In genomic region chr13:43879323-43880181, GRCh38 we compare ENCODE assay signal across 8 cellular contexts. TPM values are rescaled to one million over a fixed set of nuclear protein-coding genes. Genes with fewer than 3 reads are reported as not detected.
DNase-seq lines count a peak whose midpoint lies in the region; ATAC-seq, FAIRE-seq and TF ChIP-seq lines count a peak whose summit lies in the region.

Gene CCDC122, minus strand, starts transcription at chr13:43879740. Its CDS starts 10,364 bp downstream, at chr13:43869376.
Gene LACC1, plus strand, starts transcription at chr13:43879904. Its CDS starts 1,082 bp downstream, at chr13:43880986.

- H3K36me3 ChIP-seq in adipocyte (ENCODE audit: control insufficient read depth, insufficient read depth, low read length, severe bottlenecking) (peaks cover 11% of the 10 kb centered on the region), heart left ventricle (peaks cover 0 to 4% (median 0%) of the 10 kb centered on the region in 9 donors), upper lobe of left lung (no peaks in the 10 kb centered on the region)

- intact Hi-C loops in heart left ventricle (cut with DNase I), result loop anchor here in 6 of 10 donors (10.0 kb wide), 4 partner anchors 575 to 1285 kb away; no protein-coding TSS in a partner anchor
- intact Hi-C loops in posterior vena cava (cut with DNase I), result loop anchor here in 1 of 2 donors (10.0 kb wide), 1 partner anchor 795 kb away; no protein-coding TSS in a partner anchor

- 1 to 3% (median 1%) methylated on average over 22 to 96 of the region's 96 CpGs for WGBS in heart left ventricle, 4 donors
- WGBS in upper lobe of left lung, 2 donors, result 0% methylated on average over 21 to 80 of the region's 96 CpGs

- peak; percentile 31 for DNase-seq in DMS53 treated with DMSO at 0.1 percent for 48 hours (lab: John Stamatoyannopoulos, UW; ENCODE audit: unreplicated experiment)
- DNase-seq in GM20000 (ENCODE audit: low spot score), result peak; percentile 91
- DNase-seq in HTR-8/SVneo (ENCODE audit: insufficient read length, low spot score), result peak; percentile 25
- DNase-seq in SW480 (ENCODE audit: low spot score), result peak; percentile 76
- DNase-seq in adipocyte (ENCODE audit: low read depth), result peak; percentile 91
- peak; percentile 80 to 94 (median 90) for DNase-seq in heart left ventricle
- DNase-seq in posterior vena cava (ENCODE audit: low spot score), result peak; percentile 96
- DNase-seq in upper lobe of left lung, result peak; percentile 92 to 96

- TF ChIP-seq CTCF in GM20000 (IDR thresholded peaks at IDR 0.05; ENCODE audit: extremely low read depth, missing control alignments) (no peak), heart left ventricle (IDR thresholded peaks at IDR 0.05) (peak in 1 of 12 donors; percentile 6), upper lobe of left lung (IDR thresholded peaks at IDR 0.05) (peak in 1 of 6 experiments; percentile 21)

- H3K9ac ChIP-seq in adipocyte (ENCODE audit: low read length), result peak within 1 kb of the TSS; percentile 94

- peak within 1 kb of the TSS; percentile 85 for H3K4me3 ChIP-seq in adipocyte (ENCODE audit: low read length)
- peak within 1 kb of the TSS; percentile 67 to 97 (median 79) for H3K4me3 ChIP-seq in heart left ventricle
- peak within 1 kb of the TSS; percentile 67 to 79 (median 73) for H3K4me3 ChIP-seq in upper lobe of left lung

- ATAC-seq in heart left ventricle (peak; percentile 67 to 92 (median 88)), upper lobe of left lung (ENCODE audit: low FRiP score in 2 of 2) (peak; percentile 94 to 97)

- TF ChIP-seq POLR2A in heart left ventricle (IDR thresholded peaks at IDR 0.05) (no peak), upper lobe of left lung (IDR thresholded peaks at IDR 0.05) (peak in 3 of 4 donors; percentile 58 to 96 (median 85))

- no peak for FAIRE-seq in HTR-8/SVneo (lab: Jason Lieb, UNC)

- no peaks in the 10 kb centered on the region for H3K27me3 ChIP-seq in adipocyte (replicated peaks; ENCODE audit: control insufficient read depth, insufficient read depth, low read length)
- H3K27me3 ChIP-seq in heart left ventricle, result no peaks in the 10 kb centered on the region
- no peaks in the 10 kb centered on the region for H3K27me3 ChIP-seq in upper lobe of left lung

- H3K4me1 ChIP-seq in adipocyte (ENCODE audit: control insufficient read depth, insufficient read depth, low read length) (peaks cover 43% of the 10 kb centered on the region), heart left ventricle (peaks cover 0 to 49% (median 11%) of the 10 kb centered on the region in 12 donors), upper lobe of left lung (peaks cover 12 to 20% (median 13%) of the 10 kb centered on the region in 4 donors)

- H3K27ac ChIP-seq in heart left ventricle (peak within 1 kb of the TSS; percentile 85 to 99 (median 94)), upper lobe of left lung (peak within 1 kb of the TSS; percentile 97 to 99 (median 98))

- peak in 2 of 4 donors; percentile 13 to 28 for TF ChIP-seq EP300 in upper lobe of left lung (IDR thresholded peaks at IDR 0.05)

- H3K9me3 ChIP-seq in adipocyte (ENCODE audit: control insufficient read depth, low read length) (no peaks in the 10 kb centered on the region), heart left ventricle (no peaks in the 10 kb centered on the region), upper lobe of left lung (no peaks in the 10 kb centered on the region)

RNA-seq across cellular contexts. Expression of gene CCDC122, which starts in this region (rescaled TPM):
- total RNA-seq in heart left ventricle, result 1 to 10 TPM; 2.3 to 10.0 (median 4.9) TPM
- 1 to 10 TPM; 1.4 to 5.2 TPM for polyA plus RNA-seq in heart left ventricle
- total RNA-seq in posterior vena cava, result 1 to 10 TPM; 5.8 to 9.9 TPM
- 10 to 100 TPM in 1 of 6 donors, 1 to 10 TPM in 5; 3.5 to 52.4 (median 4.4) TPM for total RNA-seq in upper lobe of left lung

RNA-seq across cellular contexts. Expression of gene LACC1, which starts in this region (rescaled TPM):
- 10 to 100 TPM in 2 of 9 donors, 1 to 10 TPM in 7; 2.7 to 17.8 (median 4.3) TPM for total RNA-seq in heart left ventricle
- 1 to 10 TPM; 3.0 to 7.8 TPM for polyA plus RNA-seq in heart left ventricle
- total RNA-seq in posterior vena cava, result 10 to 100 TPM; 12.7 to 13.1 TPM
- total RNA-seq in upper lobe of left lung, result 10 to 100 TPM in 4 of 6 donors, 1 to 10 TPM in 2; 1.6 to 18.9 (median 13.8) TPM

Comparison
In these comparisons a context has a peak if more than half of its experiments do, and no peak if none do; other contexts are left out.
1. Peak in every context shown above with its lines: DNase-seq, ATAC-seq, H3K4me3 ChIP-seq and H3K27ac ChIP-seq.
2. DNase-seq: peak in every context shown above with its lines; median percentile 96 in posterior vena cava; 94 in upper lobe of left lung; 91 in GM20000; 91 in adipocyte; 90 in heart left ventricle; 76 in SW480; 31 in DMS53 treated with DMSO at 0.1 percent for 48 hours; 25 in HTR-8/SVneo.
3. POLR2A ChIP-seq: peak in upper lobe of left lung (3 of 4); none in heart left ventricle (0 of 2).